Comparison of ENCODE assay signal across 10 cellular contexts in the genomic region with DNA sequence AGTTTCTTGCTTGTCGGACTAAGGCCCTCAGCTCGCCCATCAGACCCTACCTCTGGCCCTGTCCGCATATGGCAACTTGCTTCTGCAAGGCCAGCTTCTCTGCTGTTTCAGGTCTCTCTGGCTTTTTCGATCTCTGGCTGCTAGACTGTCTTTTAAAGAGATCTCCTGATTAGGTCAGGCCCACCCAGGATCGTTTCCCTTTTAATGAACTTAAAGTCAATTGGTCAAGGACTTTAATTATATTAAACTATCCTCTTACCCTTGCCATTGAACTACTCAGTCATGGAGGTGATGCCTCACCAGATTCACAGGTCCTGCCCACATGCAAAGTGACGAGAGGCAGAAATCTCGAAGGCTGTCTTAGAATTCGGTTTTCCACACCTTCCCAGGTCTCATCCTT.
"Had no signal": no experiment of that assay in that cellular context is flagged by ENCODE, and none has a peak within 500 bp of the region (broad histone marks: within the 10 kb centered on the region; RNA-seq: fewer than 3 reads in every experiment).

No MANE protein-coding gene starts in this region.

- H3K4me2 ChIP-seq: GM23338, KMS-11 had no signal

- ATAC-seq: GM23338 had no signal

- FAIRE-seq: H1, H54, HTR-8/SVneo had no signal

- H2AFZ ChIP-seq: GM23338 had no signal

- H3K27ac ChIP-seq: KMS-11 had no signal

- H3K9ac ChIP-seq: KMS-11 had no signal

- H3K4me3 ChIP-seq: GM23338 had no signal

- DNase-seq: H9, HCEC 1CT, HFFc6, IMR-90, KBM-7 had no signal
